Comparison of ENCODE assay signal across 1 cellular context in genomic region chr7:45973725-45974532, GRCh38.
TF ChIP-seq lines count a peak whose summit lies in the region.

No MANE protein-coding gene starts in this region.

TF ChIP-seq in HepG2, 621 proteins besides CTCF, POLR2A, EP300 and RAD21 (continued from another document and continues in another):
- TF ChIP-seq GATA4 (IDR thresholded peaks at IDR 0.05; ENCODE audit: borderline replicate concordance, low read depth) (peak; percentile 87; the same call in 1 of the 2 replicates), SOX5 (CRISPR knock-in tag; IDR thresholded peaks at IDR 0.05; ENCODE audit: borderline replicate concordance) (peak; percentile 98), KDM5B (CRISPR knock-in tag; IDR thresholded peaks at IDR 0.05; ENCODE audit: borderline replicate concordance) (peak; percentile 37; the same call in 1 of the 2 replicates), MYPOP (CRISPR knock-in tag; IDR thresholded peaks at IDR 0.05) (peak; percentile 34; the same call in 1 of the 2 replicates), ZMYM2 (CRISPR knock-in tag; IDR thresholded peaks at IDR 0.05) (peak; percentile 62; the same call in 1 of the 2 replicates), POGZ (CRISPR knock-in tag; IDR thresholded peaks at IDR 0.05) (peak; percentile 55; the same call in 1 of the 2 replicates), ZFP36L1 (CRISPR knock-in tag; IDR thresholded peaks at IDR 0.05) (0 out of 2 replicates have a peak, but pooled peaks have one; percentile 22), U2AF2 (IDR thresholded peaks at IDR 0.05; ENCODE audit: low read depth, low read length) (no peak), ZNF414 (CRISPR knock-in tag; IDR thresholded peaks at IDR 0.05) (peak; percentile 90), FOXJ3 (CRISPR knock-in tag; IDR thresholded peaks at IDR 0.05; ENCODE audit: borderline replicate concordance) (peak; percentile 65; the same call in 1 of the 2 replicates), ZSCAN21 (CRISPR knock-in tag; IDR thresholded peaks at IDR 0.05; ENCODE audit: borderline replicate concordance) (peak; percentile 46; the same call in 1 of the 2 replicates), ZNF605 (CRISPR knock-in tag; IDR thresholded peaks at IDR 0.05) (peak; percentile 79; the same call in 1 of the 2 replicates), SCMH1 (CRISPR knock-in tag; IDR thresholded peaks at IDR 0.05; ENCODE audit: borderline replicate concordance) (no peak), ZNF251 (CRISPR knock-in tag; IDR thresholded peaks at IDR 0.05) (no peak), SOX13 (IDR thresholded peaks at IDR 0.05) (peak; percentile 91), SOX13 (CRISPR knock-in tag; conservative IDR thresholded peaks at IDR 0.05 in 1 of 2, IDR thresholded peaks at IDR 0.05 in 1 of 2) (peak in 1 of 2 experiments; percentile 99; a peak in 2 of 4 replicates), ELF1 (CRISPR knock-in tag; IDR thresholded peaks at IDR 0.05) (peak; percentile 66; the same call in 1 of the 2 replicates), XRCC5 (optimal IDR thresholded peaks at IDR 0.05; ENCODE audit: low read length) (peak; percentile 69), ZNF280B (CRISPR knock-in tag; IDR thresholded peaks at IDR 0.05; ENCODE audit: borderline replicate concordance) (no peak), HMGXB4 (CRISPR knock-in tag; IDR thresholded peaks at IDR 0.05; ENCODE audit: borderline replicate concordance in 1 of 2, low read depth in 1 of 2) (peak in 1 of 2 experiments; percentile 15; a peak in 1 of 4 replicates), KMT2A (CRISPR knock-in tag; IDR thresholded peaks at IDR 0.05) (no peak), SOX6 (IDR thresholded peaks at IDR 0.05) (no peak), SOX6 (CRISPR knock-in tag; IDR thresholded peaks at IDR 0.05) (peak; percentile 99), ZNF550 (CRISPR knock-in tag; IDR thresholded peaks at IDR 0.05; ENCODE audit: borderline replicate concordance) (0 out of 2 replicates have a peak, but pooled peaks have one; percentile 48), NR2F1 (CRISPR knock-in tag; IDR thresholded peaks at IDR 0.05) (peak; percentile 40 to 78), RXRA (CRISPR knock-in tag; IDR thresholded peaks at IDR 0.05) (peak; percentile 91; the same call in 1 of the 2 replicates), ZFP91 (CRISPR knock-in tag; IDR thresholded peaks at IDR 0.05; ENCODE audit: borderline replicate concordance) (0 out of 2 replicates have a peak, but pooled peaks have one; percentile 9), IRX3 (CRISPR knock-in tag; IDR thresholded peaks at IDR 0.05; ENCODE audit: borderline replicate concordance, low read depth) (no peak), FOXA1 (IDR thresholded peaks at IDR 0.05) (no peak), FOXA1 (CRISPR knock-in tag; IDR thresholded peaks at IDR 0.05) (peak; percentile 88), DNMT3B (CRISPR knock-in tag; conservative IDR thresholded peaks at IDR 0.05) (0 out of 2 replicates have a peak, but pooled peaks have one; percentile 68), MIXL1 (CRISPR knock-in tag; IDR thresholded peaks at IDR 0.05) (peak; percentile 83; the same call in 1 of the 2 replicates), ZNF878 (CRISPR knock-in tag; IDR thresholded peaks at IDR 0.05) (0 out of 2 replicates have a peak, but pooled peaks have one; percentile 54), ZNF770 (CRISPR knock-in tag; IDR thresholded peaks at IDR 0.05) (no peak)
- TF ChIP-seq, protein P1, sequence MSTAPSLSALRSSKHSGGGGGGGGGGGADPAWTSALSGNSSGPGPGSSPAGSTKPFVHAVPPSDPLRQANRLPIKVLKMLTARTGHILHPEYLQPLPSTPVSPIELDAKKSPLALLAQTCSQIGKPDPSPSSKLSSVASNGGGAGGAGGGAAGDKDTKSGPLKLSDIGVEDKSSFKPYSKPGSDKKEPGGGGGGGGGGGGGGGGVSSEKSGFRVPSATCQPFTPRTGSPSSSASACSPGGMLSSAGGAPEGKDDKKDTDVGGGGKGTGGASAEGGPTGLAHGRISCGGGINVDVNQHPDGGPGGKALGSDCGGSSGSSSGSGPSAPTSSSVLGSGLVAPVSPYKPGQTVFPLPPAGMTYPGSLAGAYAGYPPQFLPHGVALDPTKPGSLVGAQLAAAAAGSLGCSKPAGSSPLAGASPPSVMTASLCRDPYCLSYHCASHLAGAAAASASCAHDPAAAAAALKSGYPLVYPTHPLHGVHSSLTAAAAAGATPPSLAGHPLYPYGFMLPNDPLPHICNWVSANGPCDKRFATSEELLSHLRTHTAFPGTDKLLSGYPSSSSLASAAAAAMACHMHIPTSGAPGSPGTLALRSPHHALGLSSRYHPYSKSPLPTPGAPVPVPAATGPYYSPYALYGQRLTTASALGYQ (CRISPR knock-in tag; IDR thresholded peaks at IDR 0.05) = peak; percentile 92
- TF ChIP-seq, protein P2, sequence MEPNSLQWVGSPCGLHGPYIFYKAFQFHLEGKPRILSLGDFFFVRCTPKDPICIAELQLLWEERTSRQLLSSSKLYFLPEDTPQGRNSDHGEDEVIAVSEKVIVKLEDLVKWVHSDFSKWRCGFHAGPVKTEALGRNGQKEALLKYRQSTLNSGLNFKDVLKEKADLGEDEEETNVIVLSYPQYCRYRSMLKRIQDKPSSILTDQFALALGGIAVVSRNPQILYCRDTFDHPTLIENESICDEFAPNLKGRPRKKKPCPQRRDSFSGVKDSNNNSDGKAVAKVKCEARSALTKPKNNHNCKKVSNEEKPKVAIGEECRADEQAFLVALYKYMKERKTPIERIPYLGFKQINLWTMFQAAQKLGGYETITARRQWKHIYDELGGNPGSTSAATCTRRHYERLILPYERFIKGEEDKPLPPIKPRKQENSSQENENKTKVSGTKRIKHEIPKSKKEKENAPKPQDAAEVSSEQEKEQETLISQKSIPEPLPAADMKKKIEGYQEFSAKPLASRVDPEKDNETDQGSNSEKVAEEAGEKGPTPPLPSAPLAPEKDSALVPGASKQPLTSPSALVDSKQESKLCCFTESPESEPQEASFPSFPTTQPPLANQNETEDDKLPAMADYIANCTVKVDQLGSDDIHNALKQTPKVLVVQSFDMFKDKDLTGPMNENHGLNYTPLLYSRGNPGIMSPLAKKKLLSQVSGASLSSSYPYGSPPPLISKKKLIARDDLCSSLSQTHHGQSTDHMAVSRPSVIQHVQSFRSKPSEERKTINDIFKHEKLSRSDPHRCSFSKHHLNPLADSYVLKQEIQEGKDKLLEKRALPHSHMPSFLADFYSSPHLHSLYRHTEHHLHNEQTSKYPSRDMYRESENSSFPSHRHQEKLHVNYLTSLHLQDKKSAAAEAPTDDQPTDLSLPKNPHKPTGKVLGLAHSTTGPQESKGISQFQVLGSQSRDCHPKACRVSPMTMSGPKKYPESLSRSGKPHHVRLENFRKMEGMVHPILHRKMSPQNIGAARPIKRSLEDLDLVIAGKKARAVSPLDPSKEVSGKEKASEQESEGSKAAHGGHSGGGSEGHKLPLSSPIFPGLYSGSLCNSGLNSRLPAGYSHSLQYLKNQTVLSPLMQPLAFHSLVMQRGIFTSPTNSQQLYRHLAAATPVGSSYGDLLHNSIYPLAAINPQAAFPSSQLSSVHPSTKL (CRISPR knock-in tag; IDR thresholded peaks at IDR 0.05) = peak; percentile 93
- TF ChIP-seq, protein P3, sequence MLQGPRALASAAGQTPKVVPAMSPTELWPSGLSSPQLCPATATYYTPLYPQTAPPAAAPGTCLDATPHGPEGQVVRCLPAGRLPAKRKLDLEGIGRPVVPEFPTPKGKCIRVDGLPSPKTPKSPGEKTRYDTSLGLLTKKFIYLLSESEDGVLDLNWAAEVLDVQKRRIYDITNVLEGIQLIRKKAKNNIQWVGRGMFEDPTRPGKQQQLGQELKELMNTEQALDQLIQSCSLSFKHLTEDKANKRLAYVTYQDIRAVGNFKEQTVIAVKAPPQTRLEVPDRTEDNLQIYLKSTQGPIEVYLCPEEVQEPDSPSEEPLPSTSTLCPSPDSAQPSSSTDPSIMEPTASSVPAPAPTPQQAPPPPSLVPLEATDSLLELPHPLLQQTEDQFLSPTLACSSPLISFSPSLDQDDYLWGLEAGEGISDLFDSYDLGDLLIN (CRISPR knock-in tag; IDR thresholded peaks at IDR 0.05; ENCODE audit: borderline replicate concordance) = 0 out of 2 replicates have a peak, but pooled peaks have one; percentile 28
